Comparison of ENCODE assay signal across 8 cellular contexts in the genomic region with DNA sequence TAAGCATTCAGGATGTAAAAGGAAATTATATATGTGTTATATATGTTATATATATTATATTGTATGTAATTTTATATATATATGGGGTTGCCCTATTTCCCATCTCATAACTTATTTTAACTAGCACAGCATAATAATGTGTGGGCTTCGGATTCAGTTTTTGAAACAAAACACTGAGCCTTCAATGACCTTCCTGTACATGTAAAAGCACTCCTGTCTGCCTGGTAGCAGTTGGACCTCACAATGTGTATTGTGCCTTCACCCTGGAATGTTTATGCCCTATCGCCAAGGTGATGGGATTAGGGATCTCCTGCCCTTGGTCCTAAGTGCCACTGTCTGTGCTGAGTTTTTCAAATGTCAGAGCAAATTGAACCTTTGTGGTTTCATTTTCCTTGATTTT.
DNase-seq lines count a peak whose midpoint lies in the region; ATAC-seq, FAIRE-seq and TF ChIP-seq lines count a peak whose summit lies in the region.
"Had no signal": no experiment of that assay in that cellular context is flagged by ENCODE, and none has a peak within 500 bp of the region (broad histone marks: within the 10 kb centered on the region; RNA-seq: fewer than 3 reads in every experiment).

No MANE protein-coding gene starts in this region.

- peak; percentile 45 for ATAC-seq in GM21528 (IDR thresholded peaks at IDR 0.05; ENCODE audit: low FRiP score, unreplicated experiment)
- ATAC-seq in HG03439 (IDR thresholded peaks at IDR 0.05; ENCODE audit: unreplicated experiment) = peak; percentile 44
- ATAC-seq in gastrocnemius medialis = peak; percentile 63 to 69
- no peak for ATAC-seq in HG03342 (IDR thresholded peaks at IDR 0.05; ENCODE audit: unreplicated experiment)

- POLR2A ChIA-PET in endothelial cell of umbilical vein (lab: Charles Lee) = no interaction called here

- H3K27ac ChIP-seq in endothelial cell of umbilical vein (ENCODE audit: insufficient read depth, low read depth, low read length) = no peak overlapping the region
- H3K27ac ChIP-seq in gastrocnemius medialis = no peak overlapping the region

- dilution Hi-C loops in endothelial cell of umbilical vein (cut with MboI; ENCODE audit: extremely low pct_ligation_motif_present, low sequenced_read_pairs) = no loop called here

- no peaks in the 10 kb centered on the region for H3K9me1 ChIP-seq in endothelial cell of umbilical vein (replicated peaks; ENCODE audit: control insufficient read depth, extremely low read depth, insufficient read depth, low read length)

- intact Hi-C loops in endothelial cell of umbilical vein (cut with micrococcal nuclease) (no loop called here), gastrocnemius medialis (cut with DNase I; ENCODE audit: low total_unique reads) (no loop called here)

- no peak for FAIRE-seq in endothelial cell of umbilical vein (lab: Jason Lieb, UNC)

- no TSS peak for BruUV-seq in endothelial cell of umbilical vein (replicated peaks; lab: Mats Ljungman, UMichigan)

- H3K4me2 ChIP-seq in endothelial cell of umbilical vein (ENCODE audit: insufficient read depth, low read length) = no peak overlapping the region

- TF ChIP-seq POLR2A in endothelial cell of umbilical vein (IDR thresholded peaks at IDR 0.05; ENCODE audit: low read depth, low read length) (no peak), gastrocnemius medialis (IDR thresholded peaks at IDR 0.05) (no peak)

- in situ Hi-C loops in gastrocnemius medialis (cut with MboI; ENCODE audit: low sequenced_read_pairs in 4 of 4) = no loop called here

- H4K20me1 ChIP-seq in endothelial cell of umbilical vein (replicated peaks; ENCODE audit: control insufficient read depth, extremely low read depth, insufficient read depth, low read length) = no peaks in the 10 kb centered on the region

- CTCF ChIA-PET in endothelial cell of umbilical vein (lab: Charles Lee) = no interaction called here

- H3K36me3 ChIP-seq in endothelial cell of umbilical vein (ENCODE audit: control insufficient read depth in 2 of 2, extremely low read depth in 1 of 2, insufficient read depth in 2 of 2, low read length in 2 of 2) (no peaks in the 10 kb centered on the region), gastrocnemius medialis (no peaks in the 10 kb centered on the region)

- H3K9ac ChIP-seq in endothelial cell of umbilical vein (replicated peaks; ENCODE audit: extremely low read depth, insufficient read depth, low read length) = no peak overlapping the region

- H3K4me1 ChIP-seq in endothelial cell of umbilical vein (ENCODE audit: control insufficient read depth, extremely low read depth, insufficient read depth, low read length) (no peaks in the 10 kb centered on the region), gastrocnemius medialis (no peaks in the 10 kb centered on the region)

- no peak overlapping the region for H2AFZ ChIP-seq in endothelial cell of umbilical vein (ENCODE audit: low read depth, low read length)

- TF ChIP-seq CTCF in endothelial cell of umbilical vein (IDR thresholded peaks at IDR 0.05; ENCODE audit: extremely low read depth in 1 of 2, insufficient read depth in 1 of 2, low read depth in 1 of 2, low read length in 2 of 2) (no peak), gastrocnemius medialis (IDR thresholded peaks at IDR 0.05 in 4 of 5, conservative IDR thresholded peaks at IDR 0.05 in 1 of 5) (no peak)

- peak; percentile 47 for DNase-seq in endothelial cell of umbilical vein (ENCODE audit: low read depth, low spot score)
- DNase-seq in gastrocnemius medialis = peak in 1 of 2 donors; percentile 19
- DNase-seq in NCI-H2107 treated with DMSO at 0.1 percent for 48 hours (lab: John Stamatoyannopoulos, UW; ENCODE audit: unreplicated experiment) = no peak
- DNase-seq in SKM-1 (lab: John Stamatoyannopoulos, UW; ENCODE audit: unreplicated experiment) = no peak
- DNase-seq: Karpas-422 had no signal

- no peak overlapping the region for H3K4me3 ChIP-seq in endothelial cell of umbilical vein (replicated peaks in 1 of 3; ENCODE audit: insufficient read depth in 1 of 3, low read depth in 1 of 3, low read length in 3 of 3)
- no peak overlapping the region for H3K4me3 ChIP-seq in gastrocnemius medialis

- H3K9me3 ChIP-seq in endothelial cell of umbilical vein (replicated peaks; ENCODE audit: control insufficient read depth, insufficient read depth, low read length) = no peaks in the 10 kb centered on the region
- no peaks in the 10 kb centered on the region for H3K9me3 ChIP-seq in gastrocnemius medialis

- no peaks in the 10 kb centered on the region for H3K79me2 ChIP-seq in endothelial cell of umbilical vein (ENCODE audit: control insufficient read depth, insufficient read depth, low read length)

- H3K27me3 ChIP-seq in endothelial cell of umbilical vein (ENCODE audit: control insufficient read depth in 2 of 2, insufficient read depth in 2 of 2, low read length in 2 of 2) (no peaks in the 10 kb centered on the region), gastrocnemius medialis (no peaks in the 10 kb centered on the region)

TF ChIP-seq in endothelial cell of umbilical vein, 7 proteins besides CTCF, POLR2A, EP300 and RAD21:
- TF ChIP-seq EZH2 (IDR thresholded peaks at IDR 0.05; ENCODE audit: borderline replicate concordance, low read depth, low read length, severe bottlenecking) = no peak
- TF ChIP-seq, protein P1, sequence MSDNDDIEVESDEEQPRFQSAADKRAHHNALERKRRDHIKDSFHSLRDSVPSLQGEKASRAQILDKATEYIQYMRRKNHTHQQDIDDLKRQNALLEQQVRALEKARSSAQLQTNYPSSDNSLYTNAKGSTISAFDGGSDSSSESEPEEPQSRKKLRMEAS (IDR thresholded peaks at IDR 0.05; ENCODE audit: insufficient read depth, insufficient read length) = no peak
- no peak for TF ChIP-seq MYC (IDR thresholded peaks at IDR 0.05; ENCODE audit: low read depth, low read length)
- TF ChIP-seq GATA2 (IDR thresholded peaks at IDR 0.05; ENCODE audit: insufficient read depth, insufficient read length, low read depth, low read length) = no peak
- no peak for TF ChIP-seq FOS (IDR thresholded peaks at IDR 0.05; ENCODE audit: borderline replicate concordance, insufficient read depth, low read length)
- no peak for TF ChIP-seq POLR2AphosphoS5 (IDR thresholded peaks at IDR 0.05; ENCODE audit: insufficient read depth, low read depth, low read length)
- TF ChIP-seq JUN (IDR thresholded peaks at IDR 0.05; ENCODE audit: borderline replicate concordance, insufficient read depth, insufficient read length, low read depth) = no peak
